ENCODE assay signal across 15 cellular contexts in genomic region chr3:14235003-14235876, GRCh38. TPM values are rescaled to one million over a fixed set of nuclear protein-coding genes. Genes with fewer than 3 reads are reported as not detected.
DNase-seq lines count a peak whose midpoint lies in the region; ATAC-seq and TF ChIP-seq lines count a peak whose summit lies in the region.
"Had no signal": no experiment of that assay in that cellular context is flagged by ENCODE, and none has a peak within 500 bp of the region (broad histone marks: within the 10 kb centered on the region; RNA-seq: fewer than 3 reads in every experiment).

No MANE protein-coding gene starts in this region.

- no peak overlapping the region for H2AFZ ChIP-seq in Loucy (ENCODE audit: low read length)

- no peaks in the 10 kb centered on the region for H4K20me1 ChIP-seq in Loucy (ENCODE audit: insufficient read depth, low read length, poor library complexity, severe bottlenecking)

- peak overlapping the region; percentile 42 for H3K4me2 ChIP-seq in Loucy (ENCODE audit: low read depth, low read length, poor library complexity, severe bottlenecking)

- H3K9me2 ChIP-seq in Loucy (replicated peaks; ENCODE audit: low read depth, low read length): no peaks in the 10 kb centered on the region

- H3K27me3 ChIP-seq in Loucy (ENCODE audit: insufficient read depth, low read length, poor library complexity, severe bottlenecking): no peaks in the 10 kb centered on the region
- no peaks in the 10 kb centered on the region for H3K27me3 ChIP-seq in SJCRH30
- H3K27me3 ChIP-seq in right atrium auricular region: no peaks in the 10 kb centered on the region

- TF ChIP-seq CTCF in Loucy (conservative IDR thresholded peaks at IDR 0.05; ENCODE audit: low read length) (no peak), right atrium auricular region (IDR thresholded peaks at IDR 0.05) (no peak)

- no peak for ATAC-seq in HG02970 (IDR thresholded peaks at IDR 0.05; ENCODE audit: low FRiP score, unreplicated experiment)

- H3K9me3 ChIP-seq in Loucy (ENCODE audit: insufficient read depth, low read depth, low read length) (peaks cover 6% of the 10 kb centered on the region; the same call in 1 of the 2 replicates), SJCRH30 (replicated peaks) (no peaks in the 10 kb centered on the region; the same call in 1 of the 2 replicates), right atrium auricular region (peaks cover 0 to 10% of the 10 kb centered on the region in 2 donors)

- H3K4me1 ChIP-seq in Loucy (ENCODE audit: insufficient read depth, low read length, poor library complexity, severe bottlenecking): peaks cover 55% of the 10 kb centered on the region
- peaks cover 7% of the 10 kb centered on the region for H3K4me1 ChIP-seq in SJCRH30
- H3K4me1 ChIP-seq in right atrium auricular region: peaks cover 0 to 41% of the 10 kb centered on the region in 2 donors

- no peak overlapping the region for H3K4me3 ChIP-seq in Loucy (ENCODE audit: low read length, poor library complexity, severe bottlenecking)
- H3K4me3 ChIP-seq in SJCRH30: no peak overlapping the region
- no peak overlapping the region for H3K4me3 ChIP-seq in right atrium auricular region
- no peak overlapping the region for H3K4me3 ChIP-seq in skin epidermis

- no peaks in the 10 kb centered on the region for H3F3A ChIP-seq in Loucy (ENCODE audit: low read depth)

- H3K36me3 ChIP-seq in Loucy (ENCODE audit: insufficient read depth, low read length): no peaks in the 10 kb centered on the region
- H3K36me3 ChIP-seq in SJCRH30: no peaks in the 10 kb centered on the region
- no peaks in the 10 kb centered on the region for H3K36me3 ChIP-seq in right atrium auricular region

- DNase-seq in SJCRH30: no peak
- DNase-seq in right atrium auricular region (ENCODE audit: low spot score): peak; percentile 50
- no peak for DNase-seq in activated CD8-positive, alpha-beta memory T cell treated with anti-CD3 and anti-CD28 coated beads for 24 hours
- no peak for DNase-seq in activated naive CD4-positive, alpha-beta T cell treated with Interleukin-2 at 50 U/mL for 16 hours
- DNase-seq: aorta; C1 segment of cervical spinal cord; effector memory CD4-positive, alpha-beta T cell; EL; H9; head of caudate nucleus; stimulated activated CD4-positive, alpha-beta T cell treated with anti-CD3 and anti-CD28 coated beads, Interleukin-4, amount 100 ng/mL, for 1 hour; stimulated activated naive B cell treated with anti-CD40 and anti-IgM and Interleukin-4, amounts not matched to agents 10 μg/mL and 1 μg/mL and 100 μg/mL, for 72 hours had no signal

- no peaks in the 10 kb centered on the region for H3K79me2 ChIP-seq in Loucy (ENCODE audit: insufficient read depth, low read length)

- peak overlapping the region; percentile 15 for H3K9ac ChIP-seq in Loucy (ENCODE audit: low read depth, low read length, poor library complexity, severe bottlenecking)

- H3K27ac ChIP-seq in SJCRH30 (peak overlapping the region; percentile 44), right atrium auricular region (peak overlapping the region; percentile 75 to 95), skin epidermis (peak overlapping the region in 18 of 21 experiments; percentile 1 to 81 (median 48))

RNA-seq across cellular contexts. Expression of gene LSM3, which starts 56.6 kb away (rescaled TPM):
- total RNA-seq in SJCRH30 (2014; rRNA removed; shearing (Covaris generic)): 26.9 and 27.5 TPM in 2 replicates
- total RNA-seq in right atrium auricular region: 10 to 100 TPM; 15.0 to 15.4 TPM

RNA-seq across cellular contexts. Expression of gene XPC, which starts 56.8 kb away (rescaled TPM):
- total RNA-seq in SJCRH30 (2014; rRNA removed; shearing (Covaris generic)): 16.3 and 21.0 TPM in 2 replicates
- total RNA-seq in right atrium auricular region: 10 to 100 TPM; 15.7 to 18.3 TPM
